In the genomic region with DNA sequence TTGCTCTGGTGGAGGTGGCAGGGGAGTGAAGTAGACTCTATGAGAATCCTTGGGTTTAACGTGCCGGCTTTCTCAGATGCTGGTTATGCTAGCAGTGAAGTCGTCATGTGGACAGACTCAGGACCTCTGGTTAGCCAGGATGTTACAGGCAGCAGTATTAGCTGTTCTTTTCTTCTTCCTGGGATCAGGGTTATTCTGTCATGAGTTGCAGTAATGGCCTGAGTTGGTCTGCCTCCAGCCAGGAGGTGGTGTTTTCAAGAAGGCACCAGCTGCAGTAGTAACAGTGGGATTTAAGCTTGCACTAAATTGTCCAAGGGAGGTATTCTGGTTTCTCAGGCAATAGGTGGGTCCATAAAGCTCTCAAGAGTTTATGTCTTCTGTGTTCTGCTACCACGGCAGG, we compare ENCODE assay signal across 18 cellular contexts.
"Had no signal": no experiment of that assay in that cellular context is flagged by ENCODE, and none has a peak within 500 bp of the region (broad histone marks: within the 10 kb centered on the region; RNA-seq: fewer than 3 reads in every experiment).

No MANE protein-coding gene starts in this region.

- H3K9me3 ChIP-seq: neutrophil had no signal

- H3K4me1 Mint-ChIP-seq: naive thymus-derived CD8-positive, alpha-beta T cell had no signal

- H3K27me3 ChIP-seq: dorsolateral prefrontal cortex, heart left ventricle, neutrophil, right atrium auricular region had no signal

- DNase-seq: dorsolateral prefrontal cortex; effector memory CD4-positive, alpha-beta T cell; foreskin melanocyte; heart left ventricle; hypothalamus; naive thymus-derived CD8-positive, alpha-beta T cell; stimulated activated CD4-positive, alpha-beta T cell treated with anti-CD3 and anti-CD28 coated beads, Interleukin-12 subunit alpha, Interleukin-12 subunit beta, amount 100 ng/mL, for 4 hours; stimulated activated naive CD4-positive, alpha-beta T cell; trophoblast cell had no signal

- H3K27ac Mint-ChIP-seq: naive thymus-derived CD8-positive, alpha-beta T cell had no signal

- FAIRE-seq: endometrium, islet of Langerhans, small intestine, urothelium cell line had no signal

- H3K4me3 Mint-ChIP-seq: naive thymus-derived CD8-positive, alpha-beta T cell had no signal

- H3K36me3 ChIP-seq: neutrophil, right atrium auricular region had no signal

- H3K4me3 ChIP-seq: coronary artery, dorsolateral prefrontal cortex, heart left ventricle, mucosa of descending colon, right atrium auricular region had no signal

- H3K27ac ChIP-seq: coronary artery, dorsolateral prefrontal cortex, heart left ventricle, neutrophil, right atrium auricular region had no signal

- ATAC-seq: heart left ventricle; left lobe of liver; naive thymus-derived CD8-positive, alpha-beta T cell had no signal
